9 cellular contexts compared by ENCODE assay signal in genomic region chr18:58051765-58052460, GRCh38. TPM values are rescaled to one million over a fixed set of nuclear protein-coding genes. Genes with fewer than 3 reads are reported as not detected.
A peak's percentile ranks its signal among the peaks of the same experiment; 100 is the strongest.
DNase-seq lines count a peak whose midpoint lies in the region; ATAC-seq, FAIRE-seq and TF ChIP-seq lines count a peak whose summit lies in the region.
"Had no signal": no experiment of that assay in that cellular context is flagged by ENCODE, and none has a peak within 500 bp of the region (broad histone marks: within the 10 kb centered on the region; RNA-seq: fewer than 3 reads in every experiment).

No MANE protein-coding gene starts in this region.

- peaks cover 32% of the 10 kb centered on the region for H3K4me1 ChIP-seq in keratinocyte (ENCODE audit: control insufficient read depth, extremely low read depth, insufficient read depth, low read length)

- H3K36me3 ChIP-seq in keratinocyte (ENCODE audit: control insufficient read depth in 2 of 2, extremely low read depth in 1 of 2, insufficient read depth in 2 of 2, low read length in 2 of 2): peaks cover 0 to 1% of the 10 kb centered on the region in 2 experiments
- no peaks in the 10 kb centered on the region for H3K36me3 ChIP-seq in H7 (replicated peaks; ENCODE audit: control insufficient read depth, insufficient read depth, low read length)

- dilution Hi-C loops in keratinocyte (cut with MboI; ENCODE audit: extremely low pct_ligation_motif_present, low sequenced_read_pairs): no loop called here

- no peak overlapping the region for H3K4me3 Mint-ChIP-seq in activated CD8-positive, alpha-beta memory T cell treated with anti-CD3 and anti-CD28 coated beads, Interleukin-2, amount 10 ng/mL, durations not matched to agents 7 days and 5 days

- H2AFZ ChIP-seq in keratinocyte (ENCODE audit: control insufficient read depth, low read length): peak overlapping the region; percentile 36

- no peak overlapping the region for H3K9ac ChIP-seq in keratinocyte (ENCODE audit: control insufficient read depth, extremely low read depth, insufficient read depth, low read length)

- H3K4me2 ChIP-seq in keratinocyte (ENCODE audit: control insufficient read depth, extremely low read depth, insufficient read depth, low read depth, low read length): peak overlapping the region; percentile 29

- TF ChIP-seq CTCF in RWPE1 (conservative IDR thresholded peaks at IDR 0.05; ENCODE audit: low read depth) (peak; percentile 33), keratinocyte (optimal IDR thresholded peaks at IDR 0.05 in 1 of 3, IDR thresholded peaks at IDR 0.05 in 1 of 3, conservative IDR thresholded peaks at IDR 0.05 in 1 of 3; ENCODE audit: extremely low read depth in 1 of 3, insufficient read depth in 2 of 3, low read length in 3 of 3) (peak in 1 of 3 experiments; percentile 45)

- H3K27me3 Mint-ChIP-seq in activated CD8-positive, alpha-beta memory T cell treated with anti-CD3 and anti-CD28 coated beads, Interleukin-2, amount 10 ng/mL, durations not matched to agents 7 days and 5 days: peaks cover 18% of the 10 kb centered on the region
- H3K27me3 Mint-ChIP-seq: IgD-negative memory B cell had no signal

- POLR2A ChIA-PET in RWPE1 (lab: Yijun Ruan, JAX; ENCODE audit: low non-redundant PET): no interaction called here

- no peak for FAIRE-seq in keratinocyte (lab: Jason Lieb, UNC)

- CTCF ChIA-PET in RWPE1 (lab: Yijun Ruan, JAX): interaction anchor here (0.9 to 2.7 kb wide), 2 partner anchors 70 to 243 kb away, joined by 3 to 10 read pairs; no protein-coding TSS in a partner anchor
- CTCF ChIA-PET in activated CD8-positive, alpha-beta memory T cell treated with anti-CD3 and anti-CD28 coated beads, Interleukin-2, amount 10 ng/mL, durations not matched to agents 7 days and 5 days (lab: Charles Lee): interaction anchor here (0.6 to 1.6 kb wide), 5 partner anchors 9 to 130 kb away, joined by 3 to 6 read pairs (median 4); no protein-coding TSS in a partner anchor

- H3K79me2 ChIP-seq in keratinocyte (ENCODE audit: control insufficient read depth, insufficient read depth, low read length): peaks cover 44% of the 10 kb centered on the region

- H3K9me3 Mint-ChIP-seq in activated CD8-positive, alpha-beta memory T cell treated with anti-CD3 and anti-CD28 coated beads, Interleukin-2, amount 10 ng/mL, durations not matched to agents 7 days and 5 days (ENCODE audit: low read depth): no peaks in the 10 kb centered on the region
- H3K9me3 Mint-ChIP-seq: IgD-negative memory B cell had no signal

- no peaks in the 10 kb centered on the region for H3K4me1 Mint-ChIP-seq in activated CD8-positive, alpha-beta memory T cell treated with anti-CD3 and anti-CD28 coated beads, Interleukin-2, amount 10 ng/mL, durations not matched to agents 7 days and 5 days

- DNase-seq in EH (ENCODE audit: low read depth): peak; percentile 20
- peak; percentile 54 for DNase-seq in HCEC 1CT
- peak; percentile 20 for DNase-seq in RWPE1 (ENCODE audit: low spot score)
- DNase-seq in keratinocyte (ENCODE audit: low read depth, low spot score): no peak
- no peak for DNase-seq in cerebellar nuclear complex (lab: John Stamatoyannopoulos, UW)
- DNase-seq in H7: no peak
- DNase-seq in middle frontal gyrus (ENCODE audit: extremely low spot score, low spot score): no peak
- no peak for DNase-seq in activated CD8-positive, alpha-beta memory T cell treated with anti-CD3 and anti-CD28 coated beads, Interleukin-2, amount 10 ng/mL, durations not matched to agents 7 days and 5 days

- ATAC-seq in activated CD8-positive, alpha-beta memory T cell treated with anti-CD3 and anti-CD28 coated beads, Interleukin-2, amount 10 ng/mL, durations not matched to agents 7 days and 5 days: no peak

- H3K27ac ChIP-seq in RWPE1 (no peak overlapping the region), keratinocyte (ENCODE audit: control insufficient read depth, insufficient read depth, low read length) (no peak overlapping the region)

- H3K27ac Mint-ChIP-seq in activated CD8-positive, alpha-beta memory T cell treated with anti-CD3 and anti-CD28 coated beads, Interleukin-2, amount 10 ng/mL, durations not matched to agents 7 days and 5 days: no peak overlapping the region
- H3K27ac Mint-ChIP-seq: IgD-negative memory B cell had no signal

- H3K27me3 ChIP-seq in keratinocyte (ENCODE audit: control insufficient read depth, extremely low read depth, insufficient read depth, low read length) (no peaks in the 10 kb centered on the region), H7 (ENCODE audit: control insufficient read depth, insufficient read depth, low read length) (no peaks in the 10 kb centered on the region)

- no peaks in the 10 kb centered on the region for H3K9me3 ChIP-seq in keratinocyte (ENCODE audit: control insufficient read depth, low read depth, low read length)

- no peaks in the 10 kb centered on the region for H4K20me1 ChIP-seq in keratinocyte (ENCODE audit: control insufficient read depth, extremely low read depth, insufficient read depth, low read length)

- no peaks in the 10 kb centered on the region for H3K9me1 ChIP-seq in keratinocyte (ENCODE audit: control insufficient read depth, extremely low read depth, insufficient read depth, low read length)

- no peaks in the 10 kb centered on the region for H3K36me3 Mint-ChIP-seq in activated CD8-positive, alpha-beta memory T cell treated with anti-CD3 and anti-CD28 coated beads, Interleukin-2, amount 10 ng/mL, durations not matched to agents 7 days and 5 days

- H3K4me3 ChIP-seq in keratinocyte (ENCODE audit: control insufficient read depth in 2 of 3, extremely low read depth in 1 of 3, insufficient read depth in 2 of 3, low read depth in 1 of 3, low read length in 3 of 3) (no peak overlapping the region), H7 (ENCODE audit: insufficient read depth, low read depth, low read length) (no peak overlapping the region)

RNA-seq across cellular contexts. Expression of gene NEDD4L, which starts 7.9 kb away (rescaled TPM):
- 27.3 to 80.8 TPM (median 52.6 TPM) in 3 replicates for polyA plus RNA-seq in keratinocyte
- polyA plus RNA-seq in keratinocyte (2011; ENCODE audit: low read depth): 109 TPM
- polyA plus RNA-seq in keratinocyte (2011; cell fraction: cytosol; rRNA removed): 39.3 and 48.6 TPM in 2 replicates
- polyA plus RNA-seq in keratinocyte (2011; cell fraction: nucleus; rRNA removed): 117 and 140 TPM in 2 replicates
- 77.8 and 96.4 TPM in 2 replicates for polyA plus RNA-seq in keratinocyte (2012; ENCODE audit: low replicate concordance)
- polyA minus RNA-seq in keratinocyte: 65.0 to 149 TPM (median 125 TPM) in 3 replicates
- polyA minus RNA-seq in keratinocyte (2011; cell fraction: cytosol; rRNA and poly(A)+ RNA removed): 26.9 TPM
- polyA minus RNA-seq in keratinocyte (2011; cell fraction: nucleus; rRNA and poly(A)+ RNA removed): 108 and 202 TPM in 2 replicates
- total RNA-seq in H7 (2014; rRNA removed; shearing (Covaris generic)): 39.8 and 44.1 TPM in 2 replicates
- 1 to 10 TPM; 1.4 to 4.2 TPM for total RNA-seq in activated CD8-positive, alpha-beta memory T cell treated with anti-CD3 and anti-CD28 coated beads, Interleukin-2, amount 10 ng/mL, durations not matched to agents 7 days and 5 days

Comparison
In these comparisons a context has a peak if more than half of its experiments do, and no peak if none do; other contexts are left out.
1. DNase-seq: peak in EH (single experiment), HCEC 1CT (single experiment) and RWPE1 (single experiment); none in keratinocyte (single experiment), cerebellar nuclear complex (0 of 2), H7 (single experiment), middle frontal gyrus (single experiment) and activated CD8-positive, alpha-beta memory T cell treated with anti-CD3 and anti-CD28 coated beads, Interleukin-2, amount 10 ng/mL, durations not matched to agents 7 days and 5 days (single experiment).